In genomic region chr14:60266021-60266937, GRCh38 we compare ENCODE assay signal across 8 cellular contexts. TPM values are rescaled to one million over a fixed set of nuclear protein-coding genes. Genes with fewer than 3 reads are reported as not detected.
DNase-seq lines count a peak whose midpoint lies in the region; TF ChIP-seq lines count a peak whose summit lies in the region.

No MANE protein-coding gene starts in this region.

- intact Hi-C loops in activated T-helper 1 cell treated with anti-CD3 and anti-CD28 coated beads, Interleukin-12 subunit alpha, Interleukin-12 subunit beta, Interleukin-2, Interleukin-4 antibody, amounts not matched to agents 30 ng/mL and 10 ng/mL and 1 ng/mL, durations not matched to agents 14 hours and 24 hours and 36 hours (cut with micrococcal nuclease) = loop anchor here (2.0 to 5.0 kb wide), 3 partner anchors 15 to 296 kb away; no protein-coding TSS in a partner anchor

- H3K4me3 ChIP-seq in Peyer's patch = no peak overlapping the region

- peaks cover 0 to 2% (median 0%) of the 10 kb centered on the region in 4 donors for H3K4me1 ChIP-seq in Peyer's patch

- H3K27me3 ChIP-seq in Peyer's patch = no peaks in the 10 kb centered on the region

- no peak overlapping the region for H3K4me3 Mint-ChIP-seq in activated T-helper 1 cell treated with anti-CD3 and anti-CD28 coated beads, Interleukin-12 subunit alpha, Interleukin-12 subunit beta, Interleukin-2, Interleukin-4 antibody, amounts not matched to agents 30 ng/mL and 10 ng/mL and 1 ng/mL, durations not matched to agents 14 hours and 24 hours and 36 hours

- no peaks in the 10 kb centered on the region for H3K9me3 ChIP-seq in Peyer's patch

- H3K36me3 Mint-ChIP-seq in activated T-helper 1 cell treated with anti-CD3 and anti-CD28 coated beads, Interleukin-12 subunit alpha, Interleukin-12 subunit beta, Interleukin-2, Interleukin-4 antibody, amounts not matched to agents 30 ng/mL and 10 ng/mL and 1 ng/mL, durations not matched to agents 14 hours and 24 hours and 36 hours (ENCODE audit: low read depth) = peaks cover 7% of the 10 kb centered on the region

- no peak for TF ChIP-seq POLR2A in Peyer's patch (IDR thresholded peaks at IDR 0.05)

- H3K27ac Mint-ChIP-seq in activated T-helper 1 cell treated with anti-CD3 and anti-CD28 coated beads, Interleukin-12 subunit alpha, Interleukin-12 subunit beta, Interleukin-2, Interleukin-4 antibody, amounts not matched to agents 30 ng/mL and 10 ng/mL and 1 ng/mL, durations not matched to agents 14 hours and 24 hours and 36 hours = no peak overlapping the region

- DNase-seq in stimulated activated CD4-positive, alpha-beta T cell treated with anti-CD3 and anti-CD28 coated beads, Interleukin-15, amount 100 ng/mL, for 24 hours = peak; percentile 12
- no peak for DNase-seq in stimulated activated CD4-positive, alpha-beta T cell treated with anti-CD3 and anti-CD28 coated beads, Interleukin-4, amount 100 ng/mL, for 1 hour
- DNase-seq in Peyer's patch (peak in 1 of 3 donors; percentile 61), fibroblast of peridontal ligament (ENCODE audit: extremely low read depth) (peak; percentile 14), NCI-H2196 (lab: John Stamatoyannopoulos, UW; ENCODE audit: unreplicated experiment) (no peak), pons (ENCODE audit: low spot score) (no peak)
- DNase-seq in activated T-helper 1 cell treated with anti-CD3 and anti-CD28 coated beads, Interleukin-12 subunit alpha, Interleukin-12 subunit beta, Interleukin-2, Interleukin-4 antibody, amounts not matched to agents 30 ng/mL and 10 ng/mL and 1 ng/mL, durations not matched to agents 14 hours and 24 hours and 36 hours (ENCODE audit: low spot score) = no peak
- no peak for DNase-seq in activated naive CD4-positive, alpha-beta T cell treated with anti-CD3 and anti-CD28 coated beads, Interleukin-2, amount 50 U/mL, for 16 hours

- peaks cover 13% of the 10 kb centered on the region for H3K4me1 Mint-ChIP-seq in activated T-helper 1 cell treated with anti-CD3 and anti-CD28 coated beads, Interleukin-12 subunit alpha, Interleukin-12 subunit beta, Interleukin-2, Interleukin-4 antibody, amounts not matched to agents 30 ng/mL and 10 ng/mL and 1 ng/mL, durations not matched to agents 14 hours and 24 hours and 36 hours (ENCODE audit: low read depth)

- TF ChIP-seq CTCF in Peyer's patch (IDR thresholded peaks at IDR 0.05) = peak; percentile 21 to 62 (median 52)

- H3K9me3 Mint-ChIP-seq in activated T-helper 1 cell treated with anti-CD3 and anti-CD28 coated beads, Interleukin-12 subunit alpha, Interleukin-12 subunit beta, Interleukin-2, Interleukin-4 antibody, amounts not matched to agents 30 ng/mL and 10 ng/mL and 1 ng/mL, durations not matched to agents 14 hours and 24 hours and 36 hours = peaks cover 7% of the 10 kb centered on the region

- H3K27me3 Mint-ChIP-seq in activated T-helper 1 cell treated with anti-CD3 and anti-CD28 coated beads, Interleukin-12 subunit alpha, Interleukin-12 subunit beta, Interleukin-2, Interleukin-4 antibody, amounts not matched to agents 30 ng/mL and 10 ng/mL and 1 ng/mL, durations not matched to agents 14 hours and 24 hours and 36 hours (ENCODE audit: insufficient read depth) = no peaks in the 10 kb centered on the region

- no peaks in the 10 kb centered on the region for H3K36me3 ChIP-seq in Peyer's patch

- no peak overlapping the region for H3K27ac ChIP-seq in Peyer's patch

RNA-seq across cellular contexts. Expression of gene PPM1A, which starts 17.3 kb away (rescaled TPM):
- 100 to 1,000 TPM in 2 of 4 donors, 10 to 100 TPM in 2; 55.3 to 134 (median 84.4) TPM for total RNA-seq in Peyer's patch
- total RNA-seq in activated T-helper 1 cell treated with anti-CD3 and anti-CD28 coated beads, Interleukin-12 subunit alpha, Interleukin-12 subunit beta, Interleukin-2, Interleukin-4 antibody, amounts not matched to agents 30 ng/mL and 10 ng/mL and 1 ng/mL, durations not matched to agents 14 hours and 24 hours and 36 hours = 43.9 and 50.7 TPM in 2 replicates

Comparison
In these comparisons a context has a peak if more than half of its experiments do, and no peak if none do; other contexts are left out.
1. DNase-seq: peak in stimulated activated CD4-positive, alpha-beta T cell treated with anti-CD3 and anti-CD28 coated beads, Interleukin-15, amount 100 ng/mL, for 24 hours (single experiment) and fibroblast of peridontal ligament (single experiment); none in stimulated activated CD4-positive, alpha-beta T cell treated with anti-CD3 and anti-CD28 coated beads, Interleukin-4, amount 100 ng/mL, for 1 hour (single experiment), NCI-H2196 (single experiment), activated T-helper 1 cell treated with anti-CD3 and anti-CD28 coated beads, Interleukin-12 subunit alpha, Interleukin-12 subunit beta, Interleukin-2, Interleukin-4 antibody, amounts not matched to agents 30 ng/mL and 10 ng/mL and 1 ng/mL, durations not matched to agents 14 hours and 24 hours and 36 hours (single experiment), pons (single experiment) and activated naive CD4-positive, alpha-beta T cell treated with anti-CD3 and anti-CD28 coated beads, Interleukin-2, amount 50 U/mL, for 16 hours (single experiment).